2 cellular contexts compared by ENCODE assay signal in genomic region chr10:102213599-102213998, GRCh38. TPM values are rescaled to one million over a fixed set of nuclear protein-coding genes. Genes with fewer than 3 reads are reported as not detected.
"Had no signal": no experiment of that assay in that cellular context is flagged by ENCODE, and none has a peak within 500 bp of the region (broad histone marks: within the 10 kb centered on the region; RNA-seq: fewer than 3 reads in every experiment).

No MANE protein-coding gene starts in this region.

RNA-seq across cellular contexts. Expression of gene ELOVL3, which starts 12.5 kb away (rescaled TPM):
- polyA plus RNA-seq: naive thymus-derived CD8-positive, alpha-beta T cell had no signal

RNA-seq across cellular contexts. Expression of gene PITX3, which starts 27.7 kb away (rescaled TPM):
- polyA plus RNA-seq: keratinocyte; naive thymus-derived CD8-positive, alpha-beta T cell had no signal
